ENCODE assay signal across 27 cellular contexts in the genomic region with DNA sequence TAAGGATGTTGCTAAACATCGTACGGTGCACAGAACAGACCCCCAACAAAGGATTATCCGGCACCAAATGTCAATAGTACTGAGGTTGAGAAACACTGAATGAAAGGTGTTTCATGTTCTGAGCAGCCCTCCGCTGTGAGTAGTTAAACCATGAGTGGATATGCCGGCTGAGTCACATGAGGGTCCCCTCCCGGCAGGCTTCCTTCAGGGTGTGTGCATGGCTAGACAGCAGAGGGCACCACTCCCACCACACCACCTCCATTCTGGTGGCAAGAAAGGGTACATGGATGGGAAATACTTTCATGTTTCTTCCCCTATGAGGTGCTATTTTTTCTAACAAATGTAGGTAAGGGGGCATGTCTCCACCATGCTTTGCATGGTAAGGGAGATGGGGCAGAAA.
DNase-seq lines count a peak whose midpoint lies in the region; ATAC-seq, FAIRE-seq and TF ChIP-seq lines count a peak whose summit lies in the region.
"Had no signal": no experiment of that assay in that cellular context is flagged by ENCODE, and none has a peak within 500 bp of the region (broad histone marks: within the 10 kb centered on the region; RNA-seq: fewer than 3 reads in every experiment).

No MANE protein-coding gene starts in this region.

- H3K27ac ChIP-seq in IMR-90 (ENCODE audit: insufficient read depth, low read length), result no peak overlapping the region
- no peak overlapping the region for H3K27ac ChIP-seq in brain microvascular endothelial cell
- H3K27ac ChIP-seq: suprapubic skin had no signal

- no peak for TF ChIP-seq POLR2A in IMR-90 (IDR thresholded peaks at IDR 0.05; ENCODE audit: low read depth, low read length)

- no TSS peak for BruUV-seq in IMR-90 (replicated peaks; lab: Mats Ljungman, UMichigan)

- no peak overlapping the region for H3K14ac ChIP-seq in IMR-90 (replicated peaks; ENCODE audit: low read depth, low read length)

- H4K91ac ChIP-seq in IMR-90 (ENCODE audit: insufficient read depth, low read depth, low read length), result no peak overlapping the region

- intact Hi-C loops in IMR-90 (cut with micrococcal nuclease), result no loop called here

- H3K36me3 ChIP-seq in IMR-90 (ENCODE audit: control insufficient read depth, insufficient read depth, low read length), result no peaks in the 10 kb centered on the region
- H3K36me3 ChIP-seq in brain microvascular endothelial cell (replicated peaks), result no peaks in the 10 kb centered on the region
- H3K36me3 ChIP-seq: heart right ventricle, suprapubic skin had no signal

- H3K9me3 Mint-ChIP-seq in nephron progenitor cell, result no peaks in the 10 kb centered on the region
- H3K9me3 Mint-ChIP-seq: activated naive CD8-positive, alpha-beta T cell treated with anti-CD3 and anti-CD28 coated beads for 36 hours had no signal

- no peak for TF ChIP-seq RAD21 in IMR-90 (IDR thresholded peaks at IDR 0.05; ENCODE audit: low read length)

- H3K9me1 ChIP-seq in IMR-90 (ENCODE audit: insufficient read depth, low read length), result no peaks in the 10 kb centered on the region

- H3K9ac ChIP-seq in IMR-90 (ENCODE audit: low read depth, low read length), result no peak overlapping the region

- no peak overlapping the region for H2AFZ ChIP-seq in IMR-90 (replicated peaks; ENCODE audit: low read length, poor library complexity)

- dilution Hi-C loops in IMR-90 (cut with HindIII; ENCODE audit: low sequenced_read_pairs, unreplicated experiment), result no loop called here

- no peak overlapping the region for H2BK15ac ChIP-seq in IMR-90 (ENCODE audit: low read depth, low read length)

- CTCF ChIA-PET in IMR-90 (lab: Yijun Ruan, JAX), result no interaction called here

- no peak overlapping the region for H2AK9ac ChIP-seq in IMR-90 (replicated peaks; ENCODE audit: low read depth, low read length, poor library complexity)

- H3K27ac Mint-ChIP-seq in nephron progenitor cell, result peak overlapping the region; percentile 85
- H3K27ac Mint-ChIP-seq: activated naive CD8-positive, alpha-beta T cell treated with anti-CD3 and anti-CD28 coated beads for 36 hours; activated T-helper 1 cell treated with anti-CD3 and anti-CD28 coated beads, Interleukin-12 subunit alpha, Interleukin-12 subunit beta, Interleukin-2, Interleukin-4 antibody, amounts not matched to agents 30 ng/mL and 10 ng/mL and 1 ng/mL, durations not matched to agents 14 hours and 24 hours and 36 hours; CD14-positive monocyte had no signal

- no peaks in the 10 kb centered on the region for H3K27me3 Mint-ChIP-seq in nephron progenitor cell (ENCODE audit: low read depth, poor library complexity)

- no peaks in the 10 kb centered on the region for H3K9me3 ChIP-seq in IMR-90 (ENCODE audit: control insufficient read depth, insufficient read depth, low read length)
- H3K9me3 ChIP-seq: heart right ventricle, suprapubic skin had no signal

- no peak overlapping the region for H3K4me2 ChIP-seq in IMR-90 (ENCODE audit: low read depth, low read length)

- no peak overlapping the region for H2BK5ac ChIP-seq in IMR-90 (ENCODE audit: low read depth, low read length, poor library complexity, severe bottlenecking)

- H4K5ac ChIP-seq in IMR-90 (ENCODE audit: low read depth, low read length), result no peak overlapping the region

- WGBS in IMR-90 (ENCODE audit: extremely low coverage in 2 of 2, insufficient read length in 1 of 2), 2 experiments, result no CpG with 5 or more reads among the region's 6 CpGs

- no peak overlapping the region for H3K23ac ChIP-seq in IMR-90 (ENCODE audit: low read depth, low read length)

- H2AK5ac ChIP-seq in IMR-90 (ENCODE audit: low read depth, low read length), result no peak overlapping the region

- in situ Hi-C loops in IMR-90 (cut with MboI; ENCODE audit: low sequenced_read_pairs) (no loop called here), brain microvascular endothelial cell (cut with HindIII; ENCODE audit: low pct_ligation_motif_present, low sequenced_read_pairs) (no loop called here)

- no peak for ATAC-seq in IMR-90 (ENCODE audit: low read depth)

- H3K18ac ChIP-seq in IMR-90 (ENCODE audit: low read depth, low read length), result no peak overlapping the region

- H4K8ac ChIP-seq in IMR-90 (ENCODE audit: low read depth in 2 of 2, low read length in 2 of 2), result no peak overlapping the region

- H3K4me1 ChIP-seq in IMR-90 (ENCODE audit: control insufficient read depth, insufficient read depth, low read length), result no peaks in the 10 kb centered on the region
- H3K4me1 ChIP-seq: suprapubic skin had no signal

- no peak overlapping the region for H2BK20ac ChIP-seq in IMR-90 (ENCODE audit: low read depth, low read length)

- POLR2A ChIA-PET in IMR-90 (lab: Charles Lee; ENCODE audit: unreplicated experiment), result no interaction called here

- H3K79me1 ChIP-seq in IMR-90 (ENCODE audit: low read depth in 1 of 2, low read length in 2 of 2), result no peaks in the 10 kb centered on the region

- FAIRE-seq in D721Med (lab: Jason Lieb, UNC) (no peak), frontal cortex (lab: Jason Lieb, UNC) (no peak)
- FAIRE-seq: colon, GM19239, islet of Langerhans, TTC549 had no signal

- peaks cover 2% of the 10 kb centered on the region for H3K27me3 ChIP-seq in IMR-90 (ENCODE audit: control insufficient read depth, insufficient read depth, low read length)
- no peaks in the 10 kb centered on the region for H3K27me3 ChIP-seq in brain microvascular endothelial cell (replicated peaks)
- H3K27me3 ChIP-seq: suprapubic skin had no signal

- no peak overlapping the region for H3K4me3 Mint-ChIP-seq in nephron progenitor cell
- H3K4me3 Mint-ChIP-seq: activated naive CD8-positive, alpha-beta T cell treated with anti-CD3 and anti-CD28 coated beads for 36 hours; activated T-helper 1 cell treated with anti-CD3 and anti-CD28 coated beads, Interleukin-12 subunit alpha, Interleukin-12 subunit beta, Interleukin-2, Interleukin-4 antibody, amounts not matched to agents 30 ng/mL and 10 ng/mL and 1 ng/mL, durations not matched to agents 14 hours and 24 hours and 36 hours; CD14-positive monocyte had no signal

- H3K4me3 ChIP-seq in IMR-90 (ENCODE audit: insufficient read depth, low read depth, low read length) (no peak overlapping the region), brain microvascular endothelial cell (ENCODE audit: low read depth, low read length) (no peak overlapping the region)
- H3K4me3 ChIP-seq: heart right ventricle, suprapubic skin had no signal

- no peak overlapping the region for H3K56ac ChIP-seq in IMR-90 (ENCODE audit: extremely low read depth, insufficient read depth, low read length)

- H3K36me3 Mint-ChIP-seq in nephron progenitor cell (ENCODE audit: low read depth), result no peaks in the 10 kb centered on the region
- H3K36me3 Mint-ChIP-seq: activated naive CD8-positive, alpha-beta T cell treated with anti-CD3 and anti-CD28 coated beads for 36 hours; CD14-positive monocyte had no signal

- no peak overlapping the region for H3K4ac ChIP-seq in IMR-90 (ENCODE audit: low read depth, low read length)

- H4K20me1 ChIP-seq in IMR-90 (ENCODE audit: insufficient read depth, low read length), result no peaks in the 10 kb centered on the region

- H2BK120ac ChIP-seq in IMR-90 (ENCODE audit: low read depth, low read length), result no peak overlapping the region

- H3K4me1 Mint-ChIP-seq in nephron progenitor cell, result peaks cover 35% of the 10 kb centered on the region
- H3K4me1 Mint-ChIP-seq: activated naive CD8-positive, alpha-beta T cell treated with anti-CD3 and anti-CD28 coated beads for 36 hours; CD14-positive monocyte had no signal

- DNase-seq in D721Med (ENCODE audit: insufficient read length, low spot score) (no peak), IMR-90 (no peak), brain microvascular endothelial cell (no peak), nephron progenitor cell (no peak), activated gamma-delta T cell treated with Interleukin-2 at 50 U/mL for 16 hours (no peak), frontal cortex (ENCODE audit: low spot score in 2 of 2) (no peak), RPMI8226 (no peak)
- DNase-seq in activated T-cell treated with anti-CD3 and anti-CD28 coated beads, Interleukin-2, amount 50 U/mL, for 48 hours, result no peak
- DNase-seq: ACHN; activated CD4-positive, alpha-beta T cell treated with anti-CD3 and anti-CD28 coated beads for 4 hours; activated naive CD8-positive, alpha-beta T cell treated with anti-CD3 and anti-CD28 coated beads for 36 hours; DMS153; HCEC 1CT; heart right ventricle; NCI-H1105; NCI-H2081; NCI-H510A; OCI-M1; retina; SHP77 had no signal

- peak; percentile 48 for TF ChIP-seq CTCF in D721Med (IDR thresholded peaks at IDR 0.05; ENCODE audit: insufficient read depth, missing control alignments)
- 0 out of 2 replicates have a peak, but pooled peaks have one; percentile 7 for TF ChIP-seq CTCF in IMR-90 (conservative IDR thresholded peaks at IDR 0.05; ENCODE audit: low read depth, low read length)
- peak; percentile 22 for TF ChIP-seq CTCF in brain microvascular endothelial cell (IDR thresholded peaks at IDR 0.05; ENCODE audit: low read depth, low read length, missing control alignments)
- TF ChIP-seq CTCF in nephron progenitor cell (IDR thresholded peaks at IDR 0.05), result no peak

TF ChIP-seq in IMR-90, 13 proteins besides CTCF, POLR2A, EP300 and RAD21:
- TF ChIP-seq MXI1 (IDR thresholded peaks at IDR 0.05; ENCODE audit: borderline replicate concordance, low read depth, low read length) (no peak), CEBPB (IDR thresholded peaks at IDR 0.05; ENCODE audit: low read depth, low read length) (no peak), BHLHE40 (IDR thresholded peaks at IDR 0.05; ENCODE audit: low read depth, low read length) (no peak), MAFK (IDR thresholded peaks at IDR 0.05; ENCODE audit: low read depth, low read length) (no peak), MAZ (IDR thresholded peaks at IDR 0.05; ENCODE audit: borderline replicate concordance, low read depth, low read length) (no peak), RCOR1 (IDR thresholded peaks at IDR 0.05; ENCODE audit: insufficient replicate concordance, low read length) (no peak), FOS (IDR thresholded peaks at IDR 0.05; ENCODE audit: low read depth, low read length) (no peak)
- TF ChIP-seq, protein P1, sequence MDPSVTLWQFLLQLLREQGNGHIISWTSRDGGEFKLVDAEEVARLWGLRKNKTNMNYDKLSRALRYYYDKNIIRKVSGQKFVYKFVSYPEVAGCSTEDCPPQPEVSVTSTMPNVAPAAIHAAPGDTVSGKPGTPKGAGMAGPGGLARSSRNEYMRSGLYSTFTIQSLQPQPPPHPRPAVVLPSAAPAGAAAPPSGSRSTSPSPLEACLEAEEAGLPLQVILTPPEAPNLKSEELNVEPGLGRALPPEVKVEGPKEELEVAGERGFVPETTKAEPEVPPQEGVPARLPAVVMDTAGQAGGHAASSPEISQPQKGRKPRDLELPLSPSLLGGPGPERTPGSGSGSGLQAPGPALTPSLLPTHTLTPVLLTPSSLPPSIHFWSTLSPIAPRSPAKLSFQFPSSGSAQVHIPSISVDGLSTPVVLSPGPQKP (IDR thresholded peaks at IDR 0.05; ENCODE audit: borderline replicate concordance, low read depth, low read length), result no peak
